ENCODE assay signal across 18 cellular contexts in the genomic region with DNA sequence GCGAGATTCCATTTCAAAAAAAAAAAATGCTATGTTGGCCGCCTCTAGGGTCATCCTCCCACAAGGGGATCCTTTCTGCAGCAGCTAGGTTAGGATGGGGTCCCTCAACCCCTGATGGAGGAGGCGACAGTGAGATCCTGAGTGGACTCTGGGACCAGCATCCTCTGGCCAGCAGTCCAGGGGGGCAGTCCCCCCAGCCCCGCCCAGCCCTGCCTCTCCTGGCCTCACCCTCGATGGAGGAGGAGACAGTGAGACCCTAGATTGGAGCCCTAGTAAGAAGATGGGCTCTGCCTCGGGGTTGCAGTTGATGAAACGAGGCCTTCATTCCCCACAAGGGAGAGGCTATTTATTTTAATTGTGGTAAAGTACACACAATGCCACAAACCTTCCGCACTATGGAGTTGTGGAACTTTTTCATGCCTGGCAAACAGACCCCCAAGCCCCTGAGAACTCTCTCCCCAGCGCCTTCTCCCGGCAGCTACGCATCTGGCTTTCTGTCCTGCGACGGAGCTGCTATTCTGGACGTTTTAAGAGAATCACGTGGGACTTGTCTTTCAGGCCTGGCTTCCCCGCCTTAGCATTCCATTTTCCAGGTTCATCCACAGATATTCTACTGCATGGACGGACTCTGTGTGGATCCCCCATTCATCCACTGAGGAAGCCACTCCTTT. TPM values are rescaled to one million over a fixed set of nuclear protein-coding genes. Genes with fewer than 3 reads are reported as not detected.
A peak's percentile ranks its signal among the peaks of the same experiment; 100 is the strongest.
DNase-seq lines count a peak whose midpoint lies in the region; ATAC-seq and TF ChIP-seq lines count a peak whose summit lies in the region.
"Had no signal": no experiment of that assay in that cellular context is flagged by ENCODE, and none has a peak within 500 bp of the region (broad histone marks: within the 10 kb centered on the region; RNA-seq: fewer than 3 reads in every experiment).

No MANE protein-coding gene starts in this region.

- H3K9ac ChIP-seq in trophoblast cell (ENCODE audit: low read length) = no peak overlapping the region

- no peak overlapping the region for H3K4me3 Mint-ChIP-seq in natural killer cell treated with Interleukin-12 subunit alpha and Interleukin-12 subunit beta and Interleukin-15 and Interleukin-18, amount 100 ng/mL, for 72 hours
- H3K4me3 Mint-ChIP-seq in natural killer cell (no peak overlapping the region), glutamatergic neuron (ENCODE audit: unreplicated experiment) (no peak overlapping the region)
- H3K4me3 Mint-ChIP-seq in activated T-helper 1 cell treated with anti-CD3 and anti-CD28 coated beads, Interleukin-12 subunit alpha, Interleukin-12 subunit beta, Interleukin-2, Interleukin-4 antibody, amounts not matched to agents 30 ng/mL and 10 ng/mL and 1 ng/mL, durations not matched to agents 14 hours and 24 hours and 36 hours = no peak overlapping the region
- H3K4me3 Mint-ChIP-seq: CD8-positive, alpha-beta T cell; H9 had no signal

- H3K27ac Mint-ChIP-seq in natural killer cell treated with Interleukin-12 subunit alpha and Interleukin-12 subunit beta and Interleukin-15 and Interleukin-18, amount 100 ng/mL, for 72 hours = no peak overlapping the region
- H3K27ac Mint-ChIP-seq in natural killer cell (no peak overlapping the region), glutamatergic neuron (ENCODE audit: unreplicated experiment) (peak overlapping the region; percentile 38)
- no peak overlapping the region for H3K27ac Mint-ChIP-seq in activated T-helper 1 cell treated with anti-CD3 and anti-CD28 coated beads, Interleukin-12 subunit alpha, Interleukin-12 subunit beta, Interleukin-2, Interleukin-4 antibody, amounts not matched to agents 30 ng/mL and 10 ng/mL and 1 ng/mL, durations not matched to agents 14 hours and 24 hours and 36 hours
- H3K27ac Mint-ChIP-seq: CD8-positive, alpha-beta T cell had no signal

- peak overlapping the region; percentile 93 for H3K4ac ChIP-seq in trophoblast cell (ENCODE audit: low read depth, low read length)

- H4K8ac ChIP-seq in trophoblast cell (ENCODE audit: low read depth, low read length) = no peak overlapping the region

- H3K27ac ChIP-seq in trophoblast cell (ENCODE audit: low read depth, low read length) = no peak overlapping the region
- H3K27ac ChIP-seq: BLaER1 treated with 17β-estradiol and CSF1 and Interleukin-3, amounts not matched to agents 10 nM and 100 nM had no signal

- WGBS in trophoblast cell (ENCODE audit: extremely low coverage, insufficient coverage, insufficient read length) = no CpG with 5 or more reads among the region's 17 CpGs

- peaks cover 87% of the 10 kb centered on the region for H3K79me2 ChIP-seq in trophoblast cell (ENCODE audit: control insufficient read depth, insufficient read depth, low read length, poor library complexity)

- H3K27me3 ChIP-seq in trophoblast cell (ENCODE audit: insufficient read depth, low read length) = no peaks in the 10 kb centered on the region
- H3K27me3 ChIP-seq: BLaER1 treated with 17β-estradiol and CSF1 and Interleukin-3, amounts not matched to agents 10 nM and 100 nM had no signal

- H3K36me3 Mint-ChIP-seq in natural killer cell treated with Interleukin-12 subunit alpha and Interleukin-12 subunit beta and Interleukin-15 and Interleukin-18, amount 100 ng/mL, for 72 hours = no peaks in the 10 kb centered on the region
- no peaks in the 10 kb centered on the region for H3K36me3 Mint-ChIP-seq in natural killer cell
- H3K36me3 Mint-ChIP-seq in glutamatergic neuron (ENCODE audit: unreplicated experiment) = no peaks in the 10 kb centered on the region
- H3K36me3 Mint-ChIP-seq in activated T-helper 1 cell treated with anti-CD3 and anti-CD28 coated beads, Interleukin-12 subunit alpha, Interleukin-12 subunit beta, Interleukin-2, Interleukin-4 antibody, amounts not matched to agents 30 ng/mL and 10 ng/mL and 1 ng/mL, durations not matched to agents 14 hours and 24 hours and 36 hours (ENCODE audit: low read depth) = no peaks in the 10 kb centered on the region
- H3K36me3 Mint-ChIP-seq: CD8-positive, alpha-beta T cell had no signal

- ATAC-seq in natural killer cell treated with Interleukin-12 subunit alpha and Interleukin-12 subunit beta and Interleukin-15 and Interleukin-18, amount 100 ng/mL, for 72 hours = no peak
- ATAC-seq in natural killer cell (no peak), HG02571 (IDR thresholded peaks at IDR 0.05; ENCODE audit: unreplicated experiment) (no peak)
- ATAC-seq: CD8-positive, alpha-beta T cell; PC-3 had no signal

- H4K91ac ChIP-seq in trophoblast cell (ENCODE audit: low read depth, low read length) = no peak overlapping the region

- peaks cover 0 to 4% of the 10 kb centered on the region in 2 donors for H3K4me1 Mint-ChIP-seq in natural killer cell treated with Interleukin-12 subunit alpha and Interleukin-12 subunit beta and Interleukin-15 and Interleukin-18, amount 100 ng/mL, for 72 hours (ENCODE audit: low read depth in 2 of 2)
- H3K4me1 Mint-ChIP-seq in natural killer cell = no peaks in the 10 kb centered on the region
- peaks cover 61% of the 10 kb centered on the region for H3K4me1 Mint-ChIP-seq in glutamatergic neuron (ENCODE audit: low read depth, unreplicated experiment)
- H3K4me1 Mint-ChIP-seq in activated T-helper 1 cell treated with anti-CD3 and anti-CD28 coated beads, Interleukin-12 subunit alpha, Interleukin-12 subunit beta, Interleukin-2, Interleukin-4 antibody, amounts not matched to agents 30 ng/mL and 10 ng/mL and 1 ng/mL, durations not matched to agents 14 hours and 24 hours and 36 hours (ENCODE audit: low read depth) = no peaks in the 10 kb centered on the region

- H2BK120ac ChIP-seq in trophoblast cell (ENCODE audit: insufficient read depth, low read length, poor library complexity) = no peak overlapping the region

- H3K36me3 ChIP-seq in trophoblast cell (ENCODE audit: control insufficient read depth in 1 of 2, insufficient read depth in 2 of 2, low read length in 2 of 2) = peaks cover 26 to 29% of the 10 kb centered on the region in 2 experiments
- H3K36me3 ChIP-seq: BLaER1 treated with 17β-estradiol and CSF1 and Interleukin-3, amounts not matched to agents 10 nM and 100 nM had no signal

- H3K9me3 Mint-ChIP-seq in natural killer cell treated with Interleukin-12 subunit alpha and Interleukin-12 subunit beta and Interleukin-15 and Interleukin-18, amount 100 ng/mL, for 72 hours = no peaks in the 10 kb centered on the region
- H3K9me3 Mint-ChIP-seq in natural killer cell = no peaks in the 10 kb centered on the region
- H3K9me3 Mint-ChIP-seq in glutamatergic neuron (ENCODE audit: unreplicated experiment) = peaks cover 22% of the 10 kb centered on the region
- H3K9me3 Mint-ChIP-seq in activated T-helper 1 cell treated with anti-CD3 and anti-CD28 coated beads, Interleukin-12 subunit alpha, Interleukin-12 subunit beta, Interleukin-2, Interleukin-4 antibody, amounts not matched to agents 30 ng/mL and 10 ng/mL and 1 ng/mL, durations not matched to agents 14 hours and 24 hours and 36 hours = no peaks in the 10 kb centered on the region
- H3K9me3 Mint-ChIP-seq: CD8-positive, alpha-beta T cell; H9 had no signal

- no peak overlapping the region for H2AK5ac ChIP-seq in trophoblast cell (ENCODE audit: low read length)

- no peak overlapping the region for H3K4me2 ChIP-seq in trophoblast cell (ENCODE audit: low read length)

- no peak overlapping the region for H2AFZ ChIP-seq in trophoblast cell (ENCODE audit: insufficient read depth, low read length, poor library complexity)

- H2BK5ac ChIP-seq in trophoblast cell (ENCODE audit: low read depth, low read length, poor library complexity) = no peak overlapping the region

- TF ChIP-seq CTCF in natural killer cell (IDR thresholded peaks at IDR 0.05) (no peak), glutamatergic neuron (IDR thresholded peaks at IDR 0.05; ENCODE audit: partially characterized antibody, unreplicated experiment) (no peak)

- peak; percentile 40 for DNase-seq in natural killer cell treated with Interleukin-12 subunit alpha and Interleukin-12 subunit beta and Interleukin-15 and Interleukin-18, amount 100 ng/mL, for 72 hours (ENCODE audit: low spot score)
- DNase-seq in natural killer cell = no peak
- no peak for DNase-seq in glutamatergic neuron
- peak in 1 of 2 donors; percentile 21 for DNase-seq in trophoblast cell
- DNase-seq in globus pallidus (ENCODE audit: low spot score) = no peak
- DNase-seq in activated T-helper 1 cell treated with anti-CD3 and anti-CD28 coated beads, Interleukin-12 subunit alpha, Interleukin-12 subunit beta, Interleukin-2, Interleukin-4 antibody, amounts not matched to agents 30 ng/mL and 10 ng/mL and 1 ng/mL, durations not matched to agents 14 hours and 24 hours and 36 hours (ENCODE audit: low spot score) = no peak
- DNase-seq: Calu3; CD8-positive, alpha-beta T cell; DMS53; H9; NCI-H1048; NCI-H1436; NCI-H1930; NCI-H526; PC-3; RPMI8226 had no signal

- H3K4me1 ChIP-seq in trophoblast cell (ENCODE audit: control insufficient read depth in 1 of 2, insufficient read depth in 2 of 2, low read length in 2 of 2) = peaks cover 68 to 79% of the 10 kb centered on the region in 2 experiments

- H3K4me3 ChIP-seq in trophoblast cell (ENCODE audit: low read depth, low read length) = no peak overlapping the region
- H3K4me3 ChIP-seq: BLaER1 treated with 17β-estradiol and CSF1 and Interleukin-3, amounts not matched to agents 10 nM and 100 nM had no signal

- H3K23ac ChIP-seq in trophoblast cell (ENCODE audit: low read length) = no peak overlapping the region

- H4K12ac ChIP-seq in trophoblast cell (ENCODE audit: low read depth, low read length) = no peak overlapping the region

- H3K79me1 ChIP-seq in trophoblast cell (ENCODE audit: low read length) = peaks cover 2% of the 10 kb centered on the region

- peaks cover 3% of the 10 kb centered on the region for H3K9me3 ChIP-seq in trophoblast cell (ENCODE audit: insufficient read depth, low read depth, low read length)
- H3K9me3 ChIP-seq: BLaER1 treated with 17β-estradiol and CSF1 and Interleukin-3, amounts not matched to agents 10 nM and 100 nM had no signal

- no peak overlapping the region for H2BK12ac ChIP-seq in trophoblast cell (ENCODE audit: low read length)

- no peaks in the 10 kb centered on the region for H3K27me3 Mint-ChIP-seq in natural killer cell treated with Interleukin-12 subunit alpha and Interleukin-12 subunit beta and Interleukin-15 and Interleukin-18, amount 100 ng/mL, for 72 hours
- H3K27me3 Mint-ChIP-seq in natural killer cell (ENCODE audit: low read depth in 2 of 2) (no peaks in the 10 kb centered on the region), glutamatergic neuron (ENCODE audit: unreplicated experiment) (peaks cover 18% of the 10 kb centered on the region)
- H3K27me3 Mint-ChIP-seq in activated T-helper 1 cell treated with anti-CD3 and anti-CD28 coated beads, Interleukin-12 subunit alpha, Interleukin-12 subunit beta, Interleukin-2, Interleukin-4 antibody, amounts not matched to agents 30 ng/mL and 10 ng/mL and 1 ng/mL, durations not matched to agents 14 hours and 24 hours and 36 hours (ENCODE audit: insufficient read depth) = peaks cover 2% of the 10 kb centered on the region

- intact Hi-C loops in natural killer cell (cut with micrococcal nuclease) = no loop called here
- intact Hi-C loops in activated T-helper 1 cell treated with anti-CD3 and anti-CD28 coated beads, Interleukin-12 subunit alpha, Interleukin-12 subunit beta, Interleukin-2, Interleukin-4 antibody, amounts not matched to agents 30 ng/mL and 10 ng/mL and 1 ng/mL, durations not matched to agents 14 hours and 24 hours and 36 hours (cut with micrococcal nuclease) = no loop called here

- H3K18ac ChIP-seq in trophoblast cell (ENCODE audit: low read length) = no peak overlapping the region

- H3K14ac ChIP-seq in trophoblast cell (ENCODE audit: low read length) = no peak overlapping the region

RNA-seq across cellular contexts. Expression of a gene that starts 15.8 kb away (rescaled TPM):
- 1 to 10 TPM; 1.9 to 6.7 TPM for total RNA-seq in natural killer cell treated with Interleukin-12 subunit alpha and Interleukin-12 subunit beta and Interleukin-15 and Interleukin-18, amount 100 ng/mL, for 72 hours
- 1 to 10 TPM; 3.9 to 5.1 (median 4.8) TPM for total RNA-seq in natural killer cell
- 270 TPM for total RNA-seq in glutamatergic neuron (ENCODE audit: unreplicated experiment)
- 54.6 and 55.9 TPM in 2 replicates for polyA plus RNA-seq in trophoblast cell (2013)
- 5.4 and 5.8 TPM in 2 replicates for total RNA-seq in activated T-helper 1 cell treated with anti-CD3 and anti-CD28 coated beads, Interleukin-12 subunit alpha, Interleukin-12 subunit beta, Interleukin-2, Interleukin-4 antibody, amounts not matched to agents 30 ng/mL and 10 ng/mL and 1 ng/mL, durations not matched to agents 14 hours and 24 hours and 36 hours

RNA-seq across cellular contexts. Expression of a gene that starts 49.0 kb away (rescaled TPM):
- total RNA-seq in natural killer cell treated with Interleukin-12 subunit alpha and Interleukin-12 subunit beta and Interleukin-15 and Interleukin-18, amount 100 ng/mL, for 72 hours = 10 to 100 TPM in 1 of 2 donors, 1 to 10 TPM in 1; 9.6 to 10.7 TPM
- total RNA-seq in natural killer cell (1 to 10 TPM; 5.5 to 6.8 (median 6.5) TPM), glutamatergic neuron (ENCODE audit: unreplicated experiment) (31.6 TPM)
- 7.4 and 8.4 TPM in 2 replicates for polyA plus RNA-seq in trophoblast cell (2013)
- total RNA-seq in activated T-helper 1 cell treated with anti-CD3 and anti-CD28 coated beads, Interleukin-12 subunit alpha, Interleukin-12 subunit beta, Interleukin-2, Interleukin-4 antibody, amounts not matched to agents 30 ng/mL and 10 ng/mL and 1 ng/mL, durations not matched to agents 14 hours and 24 hours and 36 hours = 12.3 and 14.5 TPM in 2 replicates

Comparison
In these comparisons a context has a peak if more than half of its experiments do, and no peak if none do; other contexts are left out.
1. RNA of a gene that starts 15.8 kb away (total RNA-seq): 270 TPM in glutamatergic neuron (single experiment); 1.9 to 6.7 TPM in natural killer cell treated with Interleukin-12 subunit alpha and Interleukin-12 subunit beta and Interleukin-15 and Interleukin-18, amount 100 ng/mL, for 72 hours, 5.4 to 5.8 TPM in activated T-helper 1 cell treated with anti-CD3 and anti-CD28 coated beads, Interleukin-12 subunit alpha, Interleukin-12 subunit beta, Interleukin-2, Interleukin-4 antibody, amounts not matched to agents 30 ng/mL and 10 ng/mL and 1 ng/mL, durations not matched to agents 14 hours and 24 hours and 36 hours and 3.9 to 5.1 TPM in natural killer cell; every median in the first group is over 10 times any median in the second.